ENCODE assay signal across 1 cellular context in the genomic region with DNA sequence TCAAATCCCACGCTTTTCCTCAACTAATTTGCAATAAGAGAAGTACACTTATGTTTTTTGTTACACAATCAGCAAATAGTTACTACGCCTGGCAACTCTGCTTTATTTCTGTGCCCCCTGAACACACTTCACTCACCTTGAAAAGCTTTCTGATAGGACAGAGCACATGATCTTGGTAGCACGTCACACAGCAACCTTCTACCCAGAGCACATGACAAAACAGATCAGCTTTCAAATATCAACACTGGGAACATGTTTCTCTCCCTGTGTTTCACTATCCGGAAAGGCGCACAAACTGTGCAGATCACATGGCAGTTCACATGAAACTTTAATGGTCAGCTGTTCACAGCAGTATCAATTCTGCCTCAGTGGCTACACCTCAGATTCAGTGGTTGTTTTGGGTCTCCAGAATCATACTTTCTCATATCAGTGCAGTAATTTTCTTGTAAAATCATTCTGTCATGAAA.
TF ChIP-seq lines count a peak whose summit lies in the region.

No MANE protein-coding gene starts in this region.

TF ChIP-seq in K562, 482 proteins besides CTCF, POLR2A, EP300 and RAD21 (continued from another document):
- TF ChIP-seq, protein P1, sequence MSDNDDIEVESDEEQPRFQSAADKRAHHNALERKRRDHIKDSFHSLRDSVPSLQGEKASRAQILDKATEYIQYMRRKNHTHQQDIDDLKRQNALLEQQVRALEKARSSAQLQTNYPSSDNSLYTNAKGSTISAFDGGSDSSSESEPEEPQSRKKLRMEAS (CRISPR knock-in tag; IDR thresholded peaks at IDR 0.05) = peak; percentile 61
- TF ChIP-seq, protein P2, sequence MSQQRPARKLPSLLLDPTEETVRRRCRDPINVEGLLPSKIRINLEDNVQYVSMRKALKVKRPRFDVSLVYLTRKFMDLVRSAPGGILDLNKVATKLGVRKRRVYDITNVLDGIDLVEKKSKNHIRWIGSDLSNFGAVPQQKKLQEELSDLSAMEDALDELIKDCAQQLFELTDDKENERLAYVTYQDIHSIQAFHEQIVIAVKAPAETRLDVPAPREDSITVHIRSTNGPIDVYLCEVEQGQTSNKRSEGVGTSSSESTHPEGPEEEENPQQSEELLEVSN (IDR thresholded peaks at IDR 0.05; ENCODE audit: borderline replicate concordance in 1 of 2, extremely low read depth in 1 of 2, insufficient read depth in 1 of 2, insufficient read length in 1 of 2, low read depth in 1 of 2, low read length in 1 of 2, poor library complexity in 1 of 2, severe bottlenecking in 1 of 2) = peak in 1 of 2 experiments; percentile 37
- TF ChIP-seq FOXA3 (CRISPR knock-in tag; conservative IDR thresholded peaks at IDR 0.05 in 1 of 2, IDR thresholded peaks at IDR 0.05 in 1 of 2) (peak in 1 of 2 experiments; percentile 60; a peak in 1 of 4 replicates), DACH1 (IDR thresholded peaks at IDR 0.05; ENCODE audit: partially characterized antibody) (peak; percentile 73), TBP (optimal IDR thresholded peaks at IDR 0.05; ENCODE audit: low read depth, low read length) (peak; percentile 72), JUND (IDR thresholded peaks at IDR 0.05; ENCODE audit: borderline replicate concordance, low read depth, low read length) (peak; percentile 29; the same call in 1 of the 2 replicates), JUND (tag; IDR thresholded peaks at IDR 0.05; ENCODE audit: borderline replicate concordance, low read depth, low read length) (peak; percentile 55; the same call in 2 of the 3 replicates), TEAD4 (IDR thresholded peaks at IDR 0.05; ENCODE audit: low read length) (peak; percentile 23; the same call in 1 of the 2 replicates), TEAD4 (CRISPR knock-in tag; IDR thresholded peaks at IDR 0.05; ENCODE audit: borderline replicate concordance) (no peak), MYBL2 (IDR thresholded peaks at IDR 0.05; ENCODE audit: low read depth) (peak; percentile 94), MYBL2 (CRISPR knock-in tag; IDR thresholded peaks at IDR 0.05; ENCODE audit: borderline replicate concordance) (no peak), C11orf30 (IDR thresholded peaks at IDR 0.05; ENCODE audit: low read depth) (no peak), IRF2 (CRISPR knock-in tag; IDR thresholded peaks at IDR 0.05) (no peak), MAFG (tag; conservative IDR thresholded peaks at IDR 0.05) (0 out of 2 replicates have a peak, but pooled peaks have one; percentile 7), SMARCE1 (IDR thresholded peaks at IDR 0.05) (peak; percentile 10; the same call in 1 of the 2 replicates), RAD51 (IDR thresholded peaks at IDR 0.05; ENCODE audit: borderline replicate concordance, low read depth) (peak; percentile 87), ZNF695 (CRISPR knock-in tag; IDR thresholded peaks at IDR 0.05) (no peak), MTA3 (IDR thresholded peaks at IDR 0.05; ENCODE audit: borderline replicate concordance) (0 out of 2 replicates have a peak, but pooled peaks have one; percentile 32), TGIF2 (CRISPR knock-in tag; IDR thresholded peaks at IDR 0.05) (no peak), SLC30A9 (CRISPR knock-in tag; IDR thresholded peaks at IDR 0.05) (no peak), L3MBTL2 (IDR thresholded peaks at IDR 0.05) (peak; percentile 81), HDGF (IDR thresholded peaks at IDR 0.05) (no peak), MXI1 (IDR thresholded peaks at IDR 0.05; ENCODE audit: low read depth, low read length) (peak; percentile 46; the same call in 1 of the 2 replicates), ARID1B (IDR thresholded peaks at IDR 0.05) (peak; percentile 14; the same call in 1 of the 2 replicates), ZEB2 (IDR thresholded peaks at IDR 0.05) (peak; percentile 19; the same call in 1 of the 2 replicates)
- TF ChIP-seq, protein P3, sequence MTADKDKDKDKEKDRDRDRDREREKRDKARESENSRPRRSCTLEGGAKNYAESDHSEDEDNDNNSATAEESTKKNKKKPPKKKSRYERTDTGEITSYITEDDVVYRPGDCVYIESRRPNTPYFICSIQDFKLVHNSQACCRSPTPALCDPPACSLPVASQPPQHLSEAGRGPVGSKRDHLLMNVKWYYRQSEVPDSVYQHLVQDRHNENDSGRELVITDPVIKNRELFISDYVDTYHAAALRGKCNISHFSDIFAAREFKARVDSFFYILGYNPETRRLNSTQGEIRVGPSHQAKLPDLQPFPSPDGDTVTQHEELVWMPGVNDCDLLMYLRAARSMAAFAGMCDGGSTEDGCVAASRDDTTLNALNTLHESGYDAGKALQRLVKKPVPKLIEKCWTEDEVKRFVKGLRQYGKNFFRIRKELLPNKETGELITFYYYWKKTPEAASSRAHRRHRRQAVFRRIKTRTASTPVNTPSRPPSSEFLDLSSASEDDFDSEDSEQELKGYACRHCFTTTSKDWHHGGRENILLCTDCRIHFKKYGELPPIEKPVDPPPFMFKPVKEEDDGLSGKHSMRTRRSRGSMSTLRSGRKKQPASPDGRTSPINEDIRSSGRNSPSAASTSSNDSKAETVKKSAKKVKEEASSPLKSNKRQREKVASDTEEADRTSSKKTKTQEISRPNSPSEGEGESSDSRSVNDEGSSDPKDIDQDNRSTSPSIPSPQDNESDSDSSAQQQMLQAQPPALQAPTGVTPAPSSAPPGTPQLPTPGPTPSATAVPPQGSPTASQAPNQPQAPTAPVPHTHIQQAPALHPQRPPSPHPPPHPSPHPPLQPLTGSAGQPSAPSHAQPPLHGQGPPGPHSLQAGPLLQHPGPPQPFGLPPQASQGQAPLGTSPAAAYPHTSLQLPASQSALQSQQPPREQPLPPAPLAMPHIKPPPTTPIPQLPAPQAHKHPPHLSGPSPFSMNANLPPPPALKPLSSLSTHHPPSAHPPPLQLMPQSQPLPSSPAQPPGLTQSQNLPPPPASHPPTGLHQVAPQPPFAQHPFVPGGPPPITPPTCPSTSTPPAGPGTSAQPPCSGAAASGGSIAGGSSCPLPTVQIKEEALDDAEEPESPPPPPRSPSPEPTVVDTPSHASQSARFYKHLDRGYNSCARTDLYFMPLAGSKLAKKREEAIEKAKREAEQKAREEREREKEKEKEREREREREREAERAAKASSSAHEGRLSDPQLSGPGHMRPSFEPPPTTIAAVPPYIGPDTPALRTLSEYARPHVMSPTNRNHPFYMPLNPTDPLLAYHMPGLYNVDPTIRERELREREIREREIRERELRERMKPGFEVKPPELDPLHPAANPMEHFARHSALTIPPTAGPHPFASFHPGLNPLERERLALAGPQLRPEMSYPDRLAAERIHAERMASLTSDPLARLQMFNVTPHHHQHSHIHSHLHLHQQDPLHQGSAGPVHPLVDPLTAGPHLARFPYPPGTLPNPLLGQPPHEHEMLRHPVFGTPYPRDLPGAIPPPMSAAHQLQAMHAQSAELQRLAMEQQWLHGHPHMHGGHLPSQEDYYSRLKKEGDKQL (CRISPR knock-in tag; IDR thresholded peaks at IDR 0.05; ENCODE audit: borderline replicate concordance) = no peak
- TF ChIP-seq, protein P4, sequence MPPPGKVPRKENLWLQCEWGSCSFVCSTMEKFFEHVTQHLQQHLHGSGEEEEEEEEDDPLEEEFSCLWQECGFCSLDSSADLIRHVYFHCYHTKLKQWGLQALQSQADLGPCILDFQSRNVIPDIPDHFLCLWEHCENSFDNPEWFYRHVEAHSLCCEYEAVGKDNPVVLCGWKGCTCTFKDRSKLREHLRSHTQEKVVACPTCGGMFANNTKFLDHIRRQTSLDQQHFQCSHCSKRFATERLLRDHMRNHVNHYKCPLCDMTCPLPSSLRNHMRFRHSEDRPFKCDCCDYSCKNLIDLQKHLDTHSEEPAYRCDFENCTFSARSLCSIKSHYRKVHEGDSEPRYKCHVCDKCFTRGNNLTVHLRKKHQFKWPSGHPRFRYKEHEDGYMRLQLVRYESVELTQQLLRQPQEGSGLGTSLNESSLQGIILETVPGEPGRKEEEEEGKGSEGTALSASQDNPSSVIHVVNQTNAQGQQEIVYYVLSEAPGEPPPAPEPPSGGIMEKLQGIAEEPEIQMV (tag; conservative IDR thresholded peaks at IDR 0.05; ENCODE audit: low read depth) = no peak
- TF ChIP-seq, protein P5, sequence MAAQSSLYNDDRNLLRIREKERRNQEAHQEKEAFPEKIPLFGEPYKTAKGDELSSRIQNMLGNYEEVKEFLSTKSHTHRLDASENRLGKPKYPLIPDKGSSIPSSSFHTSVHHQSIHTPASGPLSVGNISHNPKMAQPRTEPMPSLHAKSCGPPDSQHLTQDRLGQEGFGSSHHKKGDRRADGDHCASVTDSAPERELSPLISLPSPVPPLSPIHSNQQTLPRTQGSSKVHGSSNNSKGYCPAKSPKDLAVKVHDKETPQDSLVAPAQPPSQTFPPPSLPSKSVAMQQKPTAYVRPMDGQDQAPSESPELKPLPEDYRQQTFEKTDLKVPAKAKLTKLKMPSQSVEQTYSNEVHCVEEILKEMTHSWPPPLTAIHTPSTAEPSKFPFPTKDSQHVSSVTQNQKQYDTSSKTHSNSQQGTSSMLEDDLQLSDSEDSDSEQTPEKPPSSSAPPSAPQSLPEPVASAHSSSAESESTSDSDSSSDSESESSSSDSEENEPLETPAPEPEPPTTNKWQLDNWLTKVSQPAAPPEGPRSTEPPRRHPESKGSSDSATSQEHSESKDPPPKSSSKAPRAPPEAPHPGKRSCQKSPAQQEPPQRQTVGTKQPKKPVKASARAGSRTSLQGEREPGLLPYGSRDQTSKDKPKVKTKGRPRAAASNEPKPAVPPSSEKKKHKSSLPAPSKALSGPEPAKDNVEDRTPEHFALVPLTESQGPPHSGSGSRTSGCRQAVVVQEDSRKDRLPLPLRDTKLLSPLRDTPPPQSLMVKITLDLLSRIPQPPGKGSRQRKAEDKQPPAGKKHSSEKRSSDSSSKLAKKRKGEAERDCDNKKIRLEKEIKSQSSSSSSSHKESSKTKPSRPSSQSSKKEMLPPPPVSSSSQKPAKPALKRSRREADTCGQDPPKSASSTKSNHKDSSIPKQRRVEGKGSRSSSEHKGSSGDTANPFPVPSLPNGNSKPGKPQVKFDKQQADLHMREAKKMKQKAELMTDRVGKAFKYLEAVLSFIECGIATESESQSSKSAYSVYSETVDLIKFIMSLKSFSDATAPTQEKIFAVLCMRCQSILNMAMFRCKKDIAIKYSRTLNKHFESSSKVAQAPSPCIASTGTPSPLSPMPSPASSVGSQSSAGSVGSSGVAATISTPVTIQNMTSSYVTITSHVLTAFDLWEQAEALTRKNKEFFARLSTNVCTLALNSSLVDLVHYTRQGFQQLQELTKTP (IDR thresholded peaks at IDR 0.05; ENCODE audit: low read depth in 1 of 2, partially characterized antibody in 2 of 2) = peak in 1 of 2 experiments; percentile 57
- TF ChIP-seq, protein P6, sequence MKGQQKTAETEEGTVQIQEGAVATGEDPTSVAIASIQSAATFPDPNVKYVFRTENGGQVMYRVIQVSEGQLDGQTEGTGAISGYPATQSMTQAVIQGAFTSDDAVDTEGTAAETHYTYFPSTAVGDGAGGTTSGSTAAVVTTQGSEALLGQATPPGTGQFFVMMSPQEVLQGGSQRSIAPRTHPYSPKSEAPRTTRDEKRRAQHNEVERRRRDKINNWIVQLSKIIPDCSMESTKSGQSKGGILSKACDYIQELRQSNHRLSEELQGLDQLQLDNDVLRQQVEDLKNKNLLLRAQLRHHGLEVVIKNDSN (CRISPR knock-in tag; IDR thresholded peaks at IDR 0.05) = peak; percentile 87
- TF ChIP-seq, protein P7, sequence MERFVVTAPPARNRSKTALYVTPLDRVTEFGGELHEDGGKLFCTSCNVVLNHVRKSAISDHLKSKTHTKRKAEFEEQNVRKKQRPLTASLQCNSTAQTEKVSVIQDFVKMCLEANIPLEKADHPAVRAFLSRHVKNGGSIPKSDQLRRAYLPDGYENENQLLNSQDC (CRISPR knock-in tag; IDR thresholded peaks at IDR 0.05) = no peak
- TF ChIP-seq, protein P8, sequence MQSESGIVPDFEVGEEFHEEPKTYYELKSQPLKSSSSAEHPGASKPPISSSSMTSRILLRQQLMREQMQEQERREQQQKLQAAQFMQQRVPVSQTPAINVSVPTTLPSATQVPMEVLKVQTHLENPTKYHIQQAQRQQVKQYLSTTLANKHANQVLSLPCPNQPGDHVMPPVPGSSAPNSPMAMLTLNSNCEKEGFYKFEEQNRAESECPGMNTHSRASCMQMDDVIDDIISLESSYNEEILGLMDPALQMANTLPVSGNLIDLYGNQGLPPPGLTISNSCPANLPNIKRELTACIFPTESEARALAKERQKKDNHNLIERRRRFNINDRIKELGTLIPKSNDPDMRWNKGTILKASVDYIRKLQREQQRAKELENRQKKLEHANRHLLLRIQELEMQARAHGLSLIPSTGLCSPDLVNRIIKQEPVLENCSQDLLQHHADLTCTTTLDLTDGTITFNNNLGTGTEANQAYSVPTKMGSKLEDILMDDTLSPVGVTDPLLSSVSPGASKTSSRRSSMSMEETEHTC (IDR thresholded peaks at IDR 0.05) = peak; percentile 48; the same call in 1 of the 2 replicates
- TF ChIP-seq, protein P9, sequence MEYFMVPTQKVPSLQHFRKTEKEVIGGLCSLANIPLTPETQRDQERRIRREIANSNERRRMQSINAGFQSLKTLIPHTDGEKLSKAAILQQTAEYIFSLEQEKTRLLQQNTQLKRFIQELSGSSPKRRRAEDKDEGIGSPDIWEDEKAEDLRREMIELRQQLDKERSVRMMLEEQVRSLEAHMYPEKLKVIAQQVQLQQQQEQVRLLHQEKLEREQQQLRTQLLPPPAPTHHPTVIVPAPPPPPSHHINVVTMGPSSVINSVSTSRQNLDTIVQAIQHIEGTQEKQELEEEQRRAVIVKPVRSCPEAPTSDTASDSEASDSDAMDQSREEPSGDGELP (CRISPR knock-in tag; IDR thresholded peaks at IDR 0.05; ENCODE audit: borderline replicate concordance) = peak; percentile 42; the same call in 1 of the 2 replicates
